In the genomic region with DNA sequence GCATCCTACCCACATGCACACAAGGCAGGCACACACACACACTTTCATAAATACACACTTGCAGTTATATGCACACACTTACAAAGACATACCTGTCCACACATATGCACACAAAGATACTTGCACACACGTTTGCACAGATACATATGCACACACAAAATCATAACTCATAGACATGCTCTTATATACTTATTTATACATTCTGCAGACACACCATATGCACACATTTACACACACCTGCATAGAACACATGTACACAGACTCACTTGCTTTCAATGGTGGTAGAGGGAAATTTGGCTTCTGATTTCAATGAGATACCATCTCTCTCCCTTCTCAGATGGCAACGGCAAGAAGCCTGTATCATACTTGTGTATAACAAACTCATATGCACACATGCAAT, we compare ENCODE assay signal across 30 cellular contexts. TPM values are rescaled to one million over a fixed set of nuclear protein-coding genes. Genes with fewer than 3 reads are reported as not detected.
"Had no signal": no experiment of that assay in that cellular context is flagged by ENCODE, and none has a peak within 500 bp of the region (broad histone marks: within the 10 kb centered on the region; RNA-seq: fewer than 3 reads in every experiment).

No MANE protein-coding gene starts in this region.

- H3K9me3 ChIP-seq: adrenal gland, body of pancreas, esophagus squamous epithelium, gastroesophageal sphincter, heart right ventricle had no signal

- H3K4me3 ChIP-seq: adrenal gland, body of pancreas, esophagus squamous epithelium, gastroesophageal sphincter, heart right ventricle had no signal

- H3K27ac ChIP-seq: adrenal gland, body of pancreas, epithelial cell of prostate, esophagus squamous epithelium, gastroesophageal sphincter, heart right ventricle, WERI-Rb-1 had no signal

- H3K36me3 ChIP-seq: adrenal gland, esophagus squamous epithelium, gastroesophageal sphincter, heart right ventricle had no signal

- H3K27me3 ChIP-seq: adrenal gland, body of pancreas had no signal

- DNase-seq: activated B cell treated with CpG ODN at 0.5 μM for 24 hours; activated CD4-positive, alpha-beta memory T cell treated with anti-CD3 and anti-CD28 coated beads for 36 hours; activated CD4-positive, alpha-beta T cell treated with anti-CD3 and anti-CD28 coated beads for 36 hours; activated CD4-positive, alpha-beta T cell treated with anti-CD3 and anti-CD28 coated beads, Interleukin-2, amount 10 ng/mL, durations not matched to agents 24 days and 14 days; activated CD8-positive, alpha-beta memory T cell treated with anti-CD3 and anti-CD28 coated beads, Interleukin-2, amount 10 ng/mL, durations not matched to agents 7 days and 5 days; activated CD8-positive, alpha-beta memory T cell treated with anti-CD3 and anti-CD28 coated beads, Interleukin-2, amount 50 U/mL, for 4 hours; activated CD8-positive, alpha-beta T cell treated with anti-CD3 and anti-CD28 coated beads, Interleukin-2, amount 10 ng/mL, durations not matched to agents 7 days and 5 days; activated effector memory CD4-positive, alpha-beta T cell treated with anti-CD3 and anti-CD28 coated beads, Interleukin-2, amount 50 U/mL, for 16 hours; activated naive CD4-positive, alpha-beta T cell treated with anti-CD3 and anti-CD28 coated beads for 36 hours; activated naive CD8-positive, alpha-beta T cell treated with anti-CD3 and anti-CD28 coated beads for 36 hours; activated naive CD8-positive, alpha-beta T cell treated with anti-CD3 and anti-CD28 coated beads, Interleukin-2, amount 50 U/mL, for 24 hours; activated T-cell treated with anti-CD3 and anti-CD28 coated beads, Interleukin-2, amount 50 U/mL, for 1 hour; activated T-cell treated with anti-CD3 and anti-CD28 coated beads, Interleukin-2, amount 50 U/mL, for 48 hours; adrenal gland; amygdala; aorta; body of pancreas; caudate nucleus; cortex of kidney; dermis blood vessel endothelial cell; effector CD8-positive, alpha-beta T cell; esophagus squamous epithelium; foreskin melanocyte; heart right ventricle; T-helper 17 cell; T1000; WERI-Rb-1 had no signal

- ATAC-seq: activated CD4-positive, alpha-beta T cell treated with anti-CD3 and anti-CD28 coated beads for 36 hours; activated CD4-positive, CD25-positive, alpha-beta regulatory T cell treated with anti-CD3 and anti-CD28 coated beads, Interleukin-2, amount 50 U/mL, for 24 hours; activated CD8-positive, alpha-beta memory T cell treated with anti-CD3 and anti-CD28 coated beads, Interleukin-2, amount 10 ng/mL, durations not matched to agents 7 days and 5 days; activated CD8-positive, alpha-beta T cell treated with anti-CD3 and anti-CD28 coated beads, Interleukin-2, amount 10 ng/mL, durations not matched to agents 7 days and 5 days; activated naive CD8-positive, alpha-beta T cell treated with anti-CD3 and anti-CD28 coated beads, Interleukin-2, amount 50 U/mL, for 24 hours; body of pancreas; gastroesophageal sphincter; heart right ventricle; T-helper 17 cell had no signal

RNA-seq across cellular contexts. Expression of a gene that starts 24.8 kb away (rescaled TPM):
- total RNA-seq: activated B cell treated with CpG ODN at 0.5 μM for 24 hours had no signal
